Comparison of ENCODE assay signal across 22 cellular contexts in genomic region chr21:45463871-45464270, GRCh38.
"Had no signal": no experiment of that assay in that cellular context is flagged by ENCODE, and none has a peak within 500 bp of the region (broad histone marks: within the 10 kb centered on the region; RNA-seq: fewer than 3 reads in every experiment).

No MANE protein-coding gene starts in this region.

- H3K4me1 Mint-ChIP-seq: activated CD4-positive, alpha-beta memory T cell treated with anti-CD3 and anti-CD28 coated beads, Interleukin-2, amount 10 ng/mL, durations not matched to agents 7 days and 5 days; activated CD4-positive, alpha-beta T cell treated with anti-CD3 and anti-CD28 coated beads, Interleukin-2, amount 10 ng/mL, durations not matched to agents 7 days and 5 days; activated naive CD4-positive, alpha-beta T cell treated with anti-CD3 and anti-CD28 coated beads, Interleukin-2, amount 10 ng/mL, durations not matched to agents 7 days and 5 days; activated naive CD8-positive, alpha-beta T cell treated with anti-CD3 and anti-CD28 coated beads, Interleukin-2, amount 10 ng/mL, durations not matched to agents 7 days and 5 days; endodermal cell had no signal

- H3K4me3 ChIP-seq: esophagus muscularis mucosa, suprapubic skin, tibial artery had no signal

- H3K27ac Mint-ChIP-seq: activated CD4-positive, alpha-beta memory T cell treated with anti-CD3 and anti-CD28 coated beads, Interleukin-2, amount 10 ng/mL, durations not matched to agents 7 days and 5 days; activated CD4-positive, alpha-beta T cell treated with anti-CD3 and anti-CD28 coated beads, Interleukin-2, amount 10 ng/mL, durations not matched to agents 7 days and 5 days; activated naive CD4-positive, alpha-beta T cell treated with anti-CD3 and anti-CD28 coated beads, Interleukin-2, amount 10 ng/mL, durations not matched to agents 7 days and 5 days; activated naive CD8-positive, alpha-beta T cell treated with anti-CD3 and anti-CD28 coated beads, Interleukin-2, amount 10 ng/mL, durations not matched to agents 7 days and 5 days; activated T-cell treated with anti-CD3 and anti-CD28 coated beads, Interleukin-2, amount 50 U/mL, for 24 hours; dendritic cell treated with granulocyte-macrophage colony-stimulating factor and Interleukin-4, amounts not matched to agents 40 ng/mL and 50 ng/mL, for 4 days; nephron had no signal

- H3K27me3 ChIP-seq: esophagus muscularis mucosa, foreskin keratinocyte, suprapubic skin, tibial artery had no signal

- H3K9me3 ChIP-seq: suprapubic skin, tibial artery had no signal

- H3K4me1 ChIP-seq: foreskin keratinocyte had no signal

- ATAC-seq: foreskin keratinocyte, sciatic nerve had no signal

- H3K27ac ChIP-seq: esophagus muscularis mucosa, foreskin keratinocyte, suprapubic skin had no signal

- H3K4me3 Mint-ChIP-seq: activated CD4-positive, alpha-beta memory T cell treated with anti-CD3 and anti-CD28 coated beads, Interleukin-2, amount 10 ng/mL, durations not matched to agents 7 days and 5 days; activated CD4-positive, alpha-beta T cell treated with anti-CD3 and anti-CD28 coated beads, Interleukin-2, amount 10 ng/mL, durations not matched to agents 7 days and 5 days; activated naive CD4-positive, alpha-beta T cell treated with anti-CD3 and anti-CD28 coated beads, Interleukin-2, amount 10 ng/mL, durations not matched to agents 7 days and 5 days; activated naive CD8-positive, alpha-beta T cell treated with anti-CD3 and anti-CD28 coated beads, Interleukin-2, amount 10 ng/mL, durations not matched to agents 7 days and 5 days; activated T-cell treated with anti-CD3 and anti-CD28 coated beads, Interleukin-2, amount 50 U/mL, for 24 hours; dendritic cell treated with granulocyte-macrophage colony-stimulating factor and Interleukin-4, amounts not matched to agents 40 ng/mL and 50 ng/mL, for 4 days; endodermal cell; nephron had no signal

- H3K9me3 Mint-ChIP-seq: activated CD4-positive, alpha-beta memory T cell treated with anti-CD3 and anti-CD28 coated beads, Interleukin-2, amount 10 ng/mL, durations not matched to agents 7 days and 5 days; activated naive CD4-positive, alpha-beta T cell treated with anti-CD3 and anti-CD28 coated beads, Interleukin-2, amount 10 ng/mL, durations not matched to agents 7 days and 5 days; activated naive CD8-positive, alpha-beta T cell treated with anti-CD3 and anti-CD28 coated beads, Interleukin-2, amount 10 ng/mL, durations not matched to agents 7 days and 5 days had no signal

- H3K36me3 Mint-ChIP-seq: activated naive CD4-positive, alpha-beta T cell treated with anti-CD3 and anti-CD28 coated beads, Interleukin-2, amount 10 ng/mL, durations not matched to agents 7 days and 5 days; activated naive CD8-positive, alpha-beta T cell treated with anti-CD3 and anti-CD28 coated beads, Interleukin-2, amount 10 ng/mL, durations not matched to agents 7 days and 5 days had no signal

- DNase-seq: activated CD4-positive, alpha-beta memory T cell treated with anti-CD3 and anti-CD28 coated beads, Interleukin-2, amount 10 ng/mL, durations not matched to agents 7 days and 5 days; activated CD4-positive, alpha-beta T cell treated with anti-CD3 and anti-CD28 coated beads, Interleukin-2, amount 10 ng/mL, durations not matched to agents 7 days and 5 days; activated CD4-positive, CD25-positive, alpha-beta regulatory T cell treated with anti-CD3 and anti-CD28 coated beads, Interleukin-2, amount 50 U/mL, for 72 hours; activated CD8-positive, alpha-beta memory T cell treated with anti-CD3 and anti-CD28 coated beads, Interleukin-2, amount 50 U/mL, for 48 hours; activated gamma-delta T cell; activated naive CD4-positive, alpha-beta T cell treated with anti-CD3 and anti-CD28 coated beads, Interleukin-2, amount 10 ng/mL, durations not matched to agents 7 days and 5 days; activated naive CD8-positive, alpha-beta T cell treated with anti-CD3 and anti-CD28 coated beads, Interleukin-2, amount 10 ng/mL, durations not matched to agents 7 days and 5 days; activated T-cell treated with anti-CD3 and anti-CD28 coated beads, Interleukin-2, amount 50 U/mL, for 24 hours; central memory CD4-positive, alpha-beta T cell; endodermal cell; foreskin keratinocyte; mammary epithelial cell; small intestine; stimulated activated CD4-positive, alpha-beta T cell treated with anti-CD3 and anti-CD28 coated beads, Interleukin-2, amount 100 ng/mL, for 24 hours; stimulated activated naive CD4-positive, alpha-beta T cell; T-helper 2 cell; tibial artery had no signal
